In the genomic region with DNA sequence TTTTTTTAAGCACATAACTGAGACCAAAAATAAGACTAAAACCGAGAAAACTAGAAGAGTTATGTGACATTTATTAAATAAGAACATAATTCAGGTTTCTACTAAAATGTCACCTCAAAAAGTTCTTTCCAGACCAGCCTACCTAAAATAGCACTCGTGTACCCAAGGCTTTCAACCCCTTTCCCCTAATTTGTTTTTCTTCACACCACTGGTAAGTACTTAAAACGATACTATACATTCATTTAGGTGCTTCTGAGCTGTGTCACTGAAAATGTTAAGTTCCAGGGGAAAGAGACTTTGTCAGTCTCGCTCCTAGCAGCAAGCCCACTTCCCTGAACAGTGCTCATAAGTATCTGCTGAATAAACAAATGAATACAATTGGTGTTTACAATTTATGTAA, we compare ENCODE assay signal across 1 cellular context.
TF ChIP-seq lines count a peak whose summit lies in the region.

No MANE protein-coding gene starts in this region.

TF ChIP-seq in HepG2, 621 proteins besides CTCF, POLR2A, EP300 and RAD21:
- 0 out of 2 replicates have a peak, but pooled peaks have one; percentile 15 for TF ChIP-seq RBFOX2 (IDR thresholded peaks at IDR 0.05; ENCODE audit: low read depth, low read length)
- TF ChIP-seq MLLT10 (CRISPR knock-in tag; IDR thresholded peaks at IDR 0.05), result no peak
- no peak for TF ChIP-seq ZFP1 (CRISPR knock-in tag; IDR thresholded peaks at IDR 0.05)
- TF ChIP-seq ATM (IDR thresholded peaks at IDR 0.05; ENCODE audit: borderline replicate concordance), result no peak
TF ChIP-seq in HepG2: peak in this region for 1.
